6 cellular contexts compared by ENCODE assay signal in the genomic region with DNA sequence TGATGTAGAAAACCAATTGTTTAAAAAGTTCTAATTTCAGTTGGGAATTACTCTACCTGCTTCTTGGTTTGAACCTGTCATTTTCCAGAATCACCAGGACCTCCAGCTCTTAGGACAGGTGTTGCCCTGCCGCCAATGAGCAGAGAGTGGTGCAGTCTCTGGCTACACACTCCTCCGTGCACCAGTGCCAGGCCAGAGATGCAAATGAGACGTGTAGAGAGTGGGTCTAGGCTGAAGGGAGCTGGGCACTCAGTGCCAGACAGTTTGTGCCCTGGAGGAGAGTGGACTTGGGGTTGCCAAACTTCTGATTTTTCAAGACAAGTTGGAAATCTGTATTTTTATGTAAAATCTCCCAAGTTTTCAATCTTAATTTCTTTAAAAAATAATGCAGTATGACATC.
"Had no signal": no experiment of that assay in that cellular context is flagged by ENCODE, and none has a peak within 500 bp of the region (broad histone marks: within the 10 kb centered on the region; RNA-seq: fewer than 3 reads in every experiment).

No MANE protein-coding gene starts in this region.

- H3K9me3 ChIP-seq: HAP-1 had no signal

- H3K4me3 ChIP-seq: GM23338, HAP-1, K562 had no signal

- H3K4me2 ChIP-seq: GM23338 had no signal

- DNase-seq: HFFc6, IMR-90, KG1 had no signal

- H3K9me3 Mint-ChIP-seq: GM23338, HFFc6 had no signal

- H3K4me1 ChIP-seq: HAP-1 had no signal

- H3K27ac Mint-ChIP-seq: GM23338, HFFc6 had no signal

- H3K4me3 Mint-ChIP-seq: GM23338, HFFc6 had no signal

- H2AFZ ChIP-seq: GM23338 had no signal

- H3K36me3 ChIP-seq: HAP-1 had no signal
